8 cellular contexts compared by ENCODE assay signal in the genomic region with DNA sequence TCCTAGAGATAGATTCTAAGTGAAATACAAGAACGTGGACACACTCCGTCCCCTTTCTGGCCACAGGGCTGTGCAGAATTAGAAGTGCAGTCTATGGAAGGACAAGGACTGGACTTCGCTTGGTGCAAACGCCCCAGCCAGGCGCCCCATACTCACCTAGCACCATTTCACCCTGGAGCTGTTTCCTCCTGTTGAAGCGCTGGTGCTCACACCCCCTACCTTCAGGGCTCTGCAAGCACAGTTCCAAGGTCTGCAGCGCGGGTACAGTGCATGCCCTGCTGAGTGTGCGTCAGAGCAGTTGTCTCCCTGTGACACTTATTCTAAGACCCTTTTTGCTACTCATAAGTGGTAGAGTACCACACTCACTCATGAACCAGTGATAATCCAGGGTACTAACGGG. TPM values are rescaled to one million over a fixed set of nuclear protein-coding genes. Genes with fewer than 3 reads are reported as not detected.
DNase-seq lines count a peak whose midpoint lies in the region; FAIRE-seq and TF ChIP-seq lines count a peak whose summit lies in the region.

No MANE protein-coding gene starts in this region.

- TF ChIP-seq POLR2A in suprapubic skin (IDR thresholded peaks at IDR 0.05) = no peak
- no peak for TF ChIP-seq POLR2A in ovary (IDR thresholded peaks at IDR 0.05)

- H3K27ac ChIP-seq in PC-9 (peak overlapping the region; percentile 36), astrocyte (ENCODE audit: low read depth, low read length) (no peak overlapping the region), suprapubic skin (no peak overlapping the region), ovary (no peak overlapping the region)

- H3K4me3 Mint-ChIP-seq in Caco-2 (ENCODE audit: unreplicated experiment) = no peak overlapping the region
- H3K4me3 Mint-ChIP-seq in astrocyte (ENCODE audit: unreplicated experiment) = no peak overlapping the region
- H3K4me3 Mint-ChIP-seq in nephron progenitor cell = peak overlapping the region; percentile 70

- H3K36me3 Mint-ChIP-seq in Caco-2 (ENCODE audit: insufficient read depth, unreplicated experiment) (peaks cover 11% of the 10 kb centered on the region), astrocyte (ENCODE audit: low read depth, unreplicated experiment) (no peaks in the 10 kb centered on the region), nephron progenitor cell (ENCODE audit: low read depth) (no peaks in the 10 kb centered on the region)

- H3K4me2 ChIP-seq in PC-9 (peak overlapping the region; percentile 89), astrocyte (ENCODE audit: low read length) (peak overlapping the region; percentile 100)

- TSS peak; percentile 9 for BruUV-seq in Caco-2 (replicated peaks; lab: Mats Ljungman, UMichigan)
- no TSS peak for BruUV-seq in PC-9 (replicated peaks; lab: Mats Ljungman, UMichigan)

- no peak overlapping the region for H3K27ac Mint-ChIP-seq in Caco-2 (ENCODE audit: unreplicated experiment)
- no peak overlapping the region for H3K27ac Mint-ChIP-seq in astrocyte (ENCODE audit: unreplicated experiment)
- H3K27ac Mint-ChIP-seq in nephron progenitor cell = no peak overlapping the region

- H3K9me3 ChIP-seq in Caco-2 (no peaks in the 10 kb centered on the region), PC-9 (ENCODE audit: insufficient read depth, low read depth) (no peaks in the 10 kb centered on the region), astrocyte (ENCODE audit: insufficient read depth, low read depth, low read length) (no peaks in the 10 kb centered on the region), suprapubic skin (no peaks in the 10 kb centered on the region), ovary (no peaks in the 10 kb centered on the region)

- intact Hi-C loops in Caco-2 (cut with micrococcal nuclease; ENCODE audit: unreplicated experiment) = loop anchor here (10.0 kb wide), 1 partner anchor 121 kb away; no protein-coding TSS in a partner anchor
- intact Hi-C loops in PC-9 (cut with micrococcal nuclease; ENCODE audit: unreplicated experiment) = loop anchor here (1.0 to 10.0 kb wide), 3 partner anchors 25 to 359 kb away; no protein-coding TSS in a partner anchor
- intact Hi-C loops in ovary (cut with DNase I) = loop anchor here in 2 of 4 donors (10.0 kb wide), 1 partner anchor 181 kb away; the partner anchor contains the start of gene RRM2 (in 2 of the 2)

- DNase-seq in Caco-2 (no peak), PC-9 (peak; percentile 41 to 60), astrocyte (ENCODE audit: low read depth) (no peak), nephron progenitor cell (peak; percentile 33), hypothalamus (lab: John Stamatoyannopoulos, UW) (no peak), suprapubic skin (ENCODE audit: low spot score in 2 of 2) (no peak), SW 1271 (lab: John Stamatoyannopoulos, UW) (no peak), ovary (no peak)

- peaks cover 66% of the 10 kb centered on the region for H4K20me1 ChIP-seq in PC-9 (ENCODE audit: insufficient read depth)
- H4K20me1 ChIP-seq in astrocyte (ENCODE audit: insufficient read depth, low read length) = peaks cover 71% of the 10 kb centered on the region

- CTCF ChIA-PET in Caco-2 (lab: Charles Lee) = interaction anchor here (0.6 to 1.3 kb wide), 5 partner anchors 25 to 181 kb away, joined by 3 to 4 read pairs (median 3); no protein-coding TSS in a partner anchor
- CTCF ChIA-PET in PC-9 (lab: Charles Lee) = interaction anchor here (0.6 to 1.3 kb wide), 4 partner anchors 8 to 93 kb away, joined by 3 to 18 read pairs (median 3); no protein-coding TSS in a partner anchor

- 78% methylated on average over 8 of the region's 10 CpGs for WGBS in suprapubic skin
- WGBS in ovary, 3 donors = 91 to 94% (median 92%) methylated on average over 10 of the region's 10 CpGs

- no peak overlapping the region for H2AFZ ChIP-seq in PC-9
- no peak overlapping the region for H2AFZ ChIP-seq in astrocyte (ENCODE audit: low read depth, low read length)

- peak in 1 of 2 experiments; percentile 34 for TF ChIP-seq CTCF in Caco-2 (IDR thresholded peaks at IDR 0.05; ENCODE audit: insufficient read depth in 1 of 2, low read depth in 1 of 2, low read length in 1 of 2, severe bottlenecking in 1 of 2, unreplicated experiment in 1 of 2)
- TF ChIP-seq CTCF in PC-9 (conservative IDR thresholded peaks at IDR 0.05) = peak; percentile 64
- no peak for TF ChIP-seq CTCF in astrocyte (IDR thresholded peaks at IDR 0.05; ENCODE audit: insufficient read depth, low read depth, low read length)
- TF ChIP-seq CTCF in nephron progenitor cell (IDR thresholded peaks at IDR 0.05) = no peak
- no peak for TF ChIP-seq CTCF in suprapubic skin (IDR thresholded peaks at IDR 0.05)
- no peak for TF ChIP-seq CTCF in ovary (IDR thresholded peaks at IDR 0.05)

- no peaks in the 10 kb centered on the region for H3K9me2 ChIP-seq in PC-9 (ENCODE audit: insufficient read depth)

- H3K36me3 ChIP-seq in Caco-2 (ENCODE audit: control insufficient read depth, insufficient read depth, low read length) (no peaks in the 10 kb centered on the region), PC-9 (ENCODE audit: low read depth) (0 out of 2 replicates have a peak, but pooled peaks cover 5% of the 10 kb centered on the region), astrocyte (ENCODE audit: insufficient read depth, low read length) (no peaks in the 10 kb centered on the region), suprapubic skin (no peaks in the 10 kb centered on the region), ovary (no peaks in the 10 kb centered on the region)

- H3F3A ChIP-seq in PC-9 (ENCODE audit: insufficient read depth, low read depth) = peaks cover 10% of the 10 kb centered on the region; the same call in 1 of the 2 replicates

- H3K27me3 ChIP-seq in Caco-2 (replicated peaks; ENCODE audit: control insufficient read depth, insufficient read depth, low read length) (no peaks in the 10 kb centered on the region), PC-9 (ENCODE audit: insufficient read depth, low read depth) (no peaks in the 10 kb centered on the region), astrocyte (ENCODE audit: insufficient read depth, low read length) (no peaks in the 10 kb centered on the region), suprapubic skin (no peaks in the 10 kb centered on the region), ovary (no peaks in the 10 kb centered on the region)

- H3K4me1 ChIP-seq in Caco-2 (peaks cover 21% of the 10 kb centered on the region), PC-9 (replicated peaks; ENCODE audit: insufficient read depth) (peaks cover 46% of the 10 kb centered on the region), astrocyte (ENCODE audit: insufficient read depth, low read length) (peaks cover 7% of the 10 kb centered on the region), suprapubic skin (peaks cover 41% of the 10 kb centered on the region), ovary (ENCODE audit: insufficient read depth) (peaks cover 8% of the 10 kb centered on the region)

- H3K79me2 ChIP-seq in PC-9 (ENCODE audit: low read depth) = peaks cover 89% of the 10 kb centered on the region
- H3K79me2 ChIP-seq in astrocyte (ENCODE audit: insufficient read depth, low read length) = peaks cover 74% of the 10 kb centered on the region

- H3K27me3 Mint-ChIP-seq in Caco-2 (ENCODE audit: insufficient read depth, unreplicated experiment) = no peaks in the 10 kb centered on the region
- H3K27me3 Mint-ChIP-seq in astrocyte (ENCODE audit: low read depth, unreplicated experiment) = peaks cover 27% of the 10 kb centered on the region
- peaks cover 60% of the 10 kb centered on the region for H3K27me3 Mint-ChIP-seq in nephron progenitor cell (ENCODE audit: low read depth, poor library complexity)

- TF ChIP-seq EP300 in suprapubic skin (IDR thresholded peaks at IDR 0.05) = no peak
- no peak for TF ChIP-seq EP300 in ovary (IDR thresholded peaks at IDR 0.05)

- H3K9ac ChIP-seq in astrocyte (ENCODE audit: low read length) = no peak overlapping the region

- H3K4me1 Mint-ChIP-seq in Caco-2 (ENCODE audit: low read depth, unreplicated experiment) (peaks cover 13% of the 10 kb centered on the region), astrocyte (ENCODE audit: low read depth, unreplicated experiment) (peaks cover 7% of the 10 kb centered on the region), nephron progenitor cell (peaks cover 36% of the 10 kb centered on the region)

- FAIRE-seq in astrocyte (lab: Jason Lieb, UNC) = no peak

- POLR2A ChIA-PET in Caco-2 (lab: Charles Lee) = interaction anchor here (0.5 kb wide), 1 partner anchor 210 kb away, joined by 4 read pairs; no protein-coding TSS in a partner anchor
- POLR2A ChIA-PET in PC-9 (lab: Charles Lee; ENCODE audit: unreplicated experiment) = interaction anchor here (0.6 to 0.7 kb wide), 3 partner anchors 24 to 996 kb away, joined by 6 to 9 read pairs (median 6); no protein-coding TSS in a partner anchor

- H3K9me3 Mint-ChIP-seq in Caco-2 (ENCODE audit: unreplicated experiment) (no peaks in the 10 kb centered on the region), astrocyte (ENCODE audit: unreplicated experiment) (no peaks in the 10 kb centered on the region), nephron progenitor cell (no peaks in the 10 kb centered on the region)

- H3K4me3 ChIP-seq in Caco-2 (ENCODE audit: low read depth, low read length) (no peak overlapping the region), PC-9 (peak overlapping the region; percentile 92), astrocyte (ENCODE audit: insufficient read depth, low read depth, low read length) (no peak overlapping the region), suprapubic skin (no peak overlapping the region), ovary (no peak overlapping the region)

RNA-seq across cellular contexts. Expression of gene HPCAL1, which starts 3.0 kb away (rescaled TPM):
- 26.3 and 26.9 TPM in 2 replicates for total RNA-seq in Caco-2 (2022)
- 91.1 and 105 TPM in 2 replicates for total RNA-seq in PC-9 (2021)
- 11.8 and 12.3 TPM in 2 replicates for total RNA-seq in astrocyte
- 10 to 100 TPM; 27.7 to 40.7 (median 35.3) TPM for total RNA-seq in suprapubic skin
- total RNA-seq in ovary = 10 to 100 TPM; 13.4 to 69.5 (median 18.5) TPM
- polyA plus RNA-seq in ovary = 10 to 100 TPM; 11.4 to 20.1 TPM

Comparison
In these comparisons a context has a peak if more than half of its experiments do, and no peak if none do; other contexts are left out.
1. DNase-seq: peak in PC-9 (2 of 2) and nephron progenitor cell (single experiment); none in Caco-2 (0 of 2), astrocyte (single experiment), hypothalamus (0 of 51), suprapubic skin (0 of 2), SW 1271 (0 of 2) and ovary (0 of 5).